In the genomic region with DNA sequence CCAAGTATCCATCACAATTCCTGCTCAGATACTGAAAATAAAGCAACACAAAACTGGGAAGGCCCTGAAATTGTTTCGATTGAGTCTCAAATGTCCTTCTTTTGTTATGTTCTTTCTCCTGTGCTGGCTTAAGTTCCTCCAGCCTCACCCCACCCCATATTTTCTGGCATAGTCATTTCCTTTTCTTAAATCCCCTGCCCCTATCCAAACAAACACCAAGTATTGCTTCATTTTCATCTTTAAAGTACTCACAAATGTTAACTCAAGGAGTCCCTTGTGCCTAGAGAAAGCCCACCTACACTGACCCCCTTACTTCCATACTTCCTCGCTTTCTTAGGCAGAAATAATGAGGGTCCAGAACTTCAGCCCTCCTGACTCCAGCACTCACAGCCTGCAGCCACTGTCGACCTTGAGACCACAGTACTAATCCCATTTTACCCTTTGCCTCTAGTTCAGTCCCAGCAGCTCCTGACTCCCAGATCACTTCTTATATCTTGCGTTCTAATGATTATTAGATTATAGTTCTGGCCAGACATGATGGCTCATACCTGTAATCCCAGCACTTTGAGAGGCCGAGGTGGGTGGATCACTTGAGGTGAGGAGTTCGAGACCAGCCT, we compare ENCODE assay signal across 11 cellular contexts.
DNase-seq lines count a peak whose midpoint lies in the region; ATAC-seq, FAIRE-seq and TF ChIP-seq lines count a peak whose summit lies in the region.
"Had no signal": no experiment of that assay in that cellular context is flagged by ENCODE, and none has a peak within 500 bp of the region (broad histone marks: within the 10 kb centered on the region; RNA-seq: fewer than 3 reads in every experiment).

No MANE protein-coding gene starts in this region.

- H3K36me3 ChIP-seq in bronchial epithelial cell (ENCODE audit: control insufficient read depth, insufficient read depth, low read length) (no peaks in the 10 kb centered on the region), keratinocyte (ENCODE audit: control insufficient read depth in 2 of 2, extremely low read depth in 1 of 2, insufficient read depth in 2 of 2, low read length in 2 of 2) (no peaks in the 10 kb centered on the region)
- H3K36me3 ChIP-seq: adrenal gland had no signal

- dilution Hi-C loops in keratinocyte (cut with MboI; ENCODE audit: extremely low pct_ligation_motif_present, low sequenced_read_pairs), result no loop called here

- DNase-seq in EL (peak; percentile 86), M059J (ENCODE audit: low read depth) (peak; percentile 79), bronchial epithelial cell (ENCODE audit: low read depth) (peak; percentile 93), keratinocyte (ENCODE audit: low read depth, low spot score) (no peak), immature natural killer cell (no peak), NCI-H2029 treated with DMSO at 0.1 percent for 48 hours (lab: John Stamatoyannopoulos, UW) (no peak)
- DNase-seq: adrenal gland; NCI-H1694 treated with DMSO at 0.1 percent for 48 hours; stimulated activated CD4-positive, alpha-beta T cell treated with anti-CD3 and anti-CD28 coated beads, Interleukin-2, amount 100 ng/mL, for 24 hours had no signal

- ATAC-seq in GM18502 (IDR thresholded peaks at IDR 0.05; ENCODE audit: poor library complexity, unreplicated experiment), result no peak
- ATAC-seq in GM18873 (IDR thresholded peaks at IDR 0.05; ENCODE audit: low FRiP score, unreplicated experiment), result no peak

- H3K9me1 ChIP-seq in keratinocyte (ENCODE audit: control insufficient read depth, extremely low read depth, insufficient read depth, low read length), result no peaks in the 10 kb centered on the region

- peaks cover 0 to 1% of the 10 kb centered on the region in 2 donors for H3K4me1 Mint-ChIP-seq in immature natural killer cell

- H3K9me3 Mint-ChIP-seq in immature natural killer cell, result peaks cover 0 to 2% (median 0%) of the 10 kb centered on the region in 6 donors

- H4K20me1 ChIP-seq in keratinocyte (ENCODE audit: control insufficient read depth, extremely low read depth, insufficient read depth, low read length), result no peaks in the 10 kb centered on the region

- peaks cover 0 to 7% (median 0%) of the 10 kb centered on the region in 3 donors for H3K36me3 Mint-ChIP-seq in immature natural killer cell

- FAIRE-seq in bronchial epithelial cell (lab: Jason Lieb, UNC) (no peak), keratinocyte (lab: Jason Lieb, UNC) (peak; percentile 65)

- peak overlapping the region; percentile 0 for H2AFZ ChIP-seq in keratinocyte (ENCODE audit: control insufficient read depth, low read length)

- peaks cover 1% of the 10 kb centered on the region for H3K9me3 ChIP-seq in keratinocyte (ENCODE audit: control insufficient read depth, low read depth, low read length)
- H3K9me3 ChIP-seq: adrenal gland had no signal

- peak overlapping the region in 2 of 6 donors; percentile 23 to 36 for H3K27ac Mint-ChIP-seq in immature natural killer cell

- H3K27me3 Mint-ChIP-seq in immature natural killer cell (ENCODE audit: low read depth in 3 of 3), result peaks cover 0 to 4% (median 4%) of the 10 kb centered on the region in 3 donors

- H3K4me1 ChIP-seq in keratinocyte (ENCODE audit: control insufficient read depth, extremely low read depth, insufficient read depth, low read length), result peaks cover 14% of the 10 kb centered on the region
- H3K4me1 ChIP-seq: adrenal gland had no signal

- no peak overlapping the region for H3K4me3 ChIP-seq in bronchial epithelial cell (ENCODE audit: low read depth, low read length)
- peak overlapping the region in 1 of 3 experiments; percentile 19 for H3K4me3 ChIP-seq in keratinocyte (ENCODE audit: control insufficient read depth in 2 of 3, extremely low read depth in 1 of 3, insufficient read depth in 2 of 3, low read depth in 1 of 3, low read length in 3 of 3)
- H3K4me3 ChIP-seq: adrenal gland had no signal

- no peak overlapping the region for H3K9ac ChIP-seq in keratinocyte (ENCODE audit: control insufficient read depth, extremely low read depth, insufficient read depth, low read length)

- H3K79me2 ChIP-seq in keratinocyte (ENCODE audit: control insufficient read depth, insufficient read depth, low read length), result no peaks in the 10 kb centered on the region

- TF ChIP-seq CTCF in bronchial epithelial cell (IDR thresholded peaks at IDR 0.05; ENCODE audit: insufficient read depth, low read length, severe bottlenecking) (no peak), keratinocyte (optimal IDR thresholded peaks at IDR 0.05 in 1 of 3, IDR thresholded peaks at IDR 0.05 in 1 of 3, conservative IDR thresholded peaks at IDR 0.05 in 1 of 3; ENCODE audit: extremely low read depth in 1 of 3, insufficient read depth in 2 of 3, low read length in 3 of 3) (no peak)

- H3K27me3 ChIP-seq in bronchial epithelial cell (ENCODE audit: control insufficient read depth, insufficient read depth, low read length) (no peaks in the 10 kb centered on the region), keratinocyte (ENCODE audit: control insufficient read depth, extremely low read depth, insufficient read depth, low read length) (no peaks in the 10 kb centered on the region)
- H3K27me3 ChIP-seq: adrenal gland had no signal

- H3K4me3 Mint-ChIP-seq in immature natural killer cell, result no peak overlapping the region

- peak overlapping the region; percentile 59 for H3K4me2 ChIP-seq in keratinocyte (ENCODE audit: control insufficient read depth, extremely low read depth, insufficient read depth, low read depth, low read length)

- peak overlapping the region; percentile 42 for H3K27ac ChIP-seq in keratinocyte (ENCODE audit: control insufficient read depth, insufficient read depth, low read length)
- H3K27ac ChIP-seq: adrenal gland had no signal

Comparison
In these comparisons a context has a peak if more than half of its experiments do, and no peak if none do; other contexts are left out.
1. DNase-seq: peak in EL (single experiment), M059J (single experiment) and bronchial epithelial cell (single experiment); none in keratinocyte (single experiment), immature natural killer cell (0 of 3) and NCI-H2029 treated with DMSO at 0.1 percent for 48 hours (single experiment).